In genomic region chr17:67187927-67188326, GRCh38 we compare ENCODE assay signal across 27 cellular contexts. TPM values are rescaled to one million over a fixed set of nuclear protein-coding genes. Genes with fewer than 3 reads are reported as not detected.
DNase-seq lines count a peak whose midpoint lies in the region; ATAC-seq, FAIRE-seq and TF ChIP-seq lines count a peak whose summit lies in the region.
"Had no signal": no experiment of that assay in that cellular context is flagged by ENCODE, and none has a peak within 500 bp of the region (broad histone marks: within the 10 kb centered on the region; RNA-seq: fewer than 3 reads in every experiment).

No MANE protein-coding gene starts in this region.

- peaks cover 27% of the 10 kb centered on the region for H3K36me3 Mint-ChIP-seq in activated CD8-positive, alpha-beta T cell treated with anti-CD3 and anti-CD28 coated beads for 36 hours (ENCODE audit: low read depth)
- H3K36me3 Mint-ChIP-seq in activated CD8-positive, alpha-beta T cell treated with anti-CD3 and anti-CD28 coated beads, Interleukin-2, amount 10 ng/mL, durations not matched to agents 7 days and 5 days (ENCODE audit: low read depth): peaks cover 30% of the 10 kb centered on the region
- H3K36me3 Mint-ChIP-seq in activated T-helper 17 cell treated with anti-CD3 and anti-CD28 coated beads, Interleukin-2, amount 50 U/mL, for 72 hours (ENCODE audit: low read depth): peaks cover 83% of the 10 kb centered on the region
- H3K36me3 Mint-ChIP-seq in stimulated activated effector memory CD8-positive, alpha-beta T cell treated with anti-CD3 and anti-CD28 coated beads, Interleukin-12 subunit alpha, Interleukin-12 subunit beta, amount 100 ng/mL, for 72 hours: peaks cover 100% of the 10 kb centered on the region

- H3K4me1 Mint-ChIP-seq in activated CD8-positive, alpha-beta T cell treated with anti-CD3 and anti-CD28 coated beads for 36 hours (ENCODE audit: low read depth): peaks cover 21% of the 10 kb centered on the region
- H3K4me1 Mint-ChIP-seq in activated CD8-positive, alpha-beta T cell treated with anti-CD3 and anti-CD28 coated beads, Interleukin-2, amount 10 ng/mL, durations not matched to agents 7 days and 5 days (ENCODE audit: low read depth): peaks cover 2% of the 10 kb centered on the region
- peaks cover 12% of the 10 kb centered on the region for H3K4me1 Mint-ChIP-seq in activated T-helper 17 cell treated with anti-CD3 and anti-CD28 coated beads, Interleukin-2, amount 50 U/mL, for 72 hours
- peaks cover 8% of the 10 kb centered on the region for H3K4me1 Mint-ChIP-seq in stimulated activated effector memory CD8-positive, alpha-beta T cell treated with anti-CD3 and anti-CD28 coated beads, Interleukin-12 subunit alpha, Interleukin-12 subunit beta, amount 100 ng/mL, for 72 hours
- H3K4me1 Mint-ChIP-seq: CD14-positive monocyte had no signal

- H3K4me3 ChIP-seq in heart left ventricle: no peak overlapping the region
- H3K4me3 ChIP-seq: BLaER1, GM12878 had no signal

- 95 to 97% (median 96%) methylated on average over 1 of the region's 1 CpG for WGBS in heart left ventricle, 4 donors

- peaks cover 0 to 14% (median 2%) of the 10 kb centered on the region in 12 donors for H3K4me1 ChIP-seq in heart left ventricle
- H3K4me1 ChIP-seq: BE2C, BLaER1 had no signal

- no peak for DNase-seq in activated CD8-positive, alpha-beta T cell treated with anti-CD3 and anti-CD28 coated beads for 36 hours
- DNase-seq in activated CD8-positive, alpha-beta T cell treated with anti-CD3 and anti-CD28 coated beads, Interleukin-2, amount 10 ng/mL, durations not matched to agents 7 days and 5 days: no peak
- DNase-seq in GM12892 (ENCODE audit: insufficient read length) (no peak), heart left ventricle (no peak), NCI-H774 (lab: John Stamatoyannopoulos, UW) (no peak)
- DNase-seq in stimulated activated effector memory CD8-positive, alpha-beta T cell treated with anti-CD3 and anti-CD28 coated beads, Interleukin-12 subunit alpha, Interleukin-12 subunit beta, amount 100 ng/mL, for 72 hours (ENCODE audit: low spot score in 2 of 2): no peak
- DNase-seq: 8988T; ACHN; BE2C; C1 segment of cervical spinal cord; CD4-positive, alpha-beta memory T cell; CD4-positive, CD25-positive, alpha-beta regulatory T cell; CD8-positive, alpha-beta memory T cell; COR-L47; DMS 273 treated with DMSO at 0.1 percent for 48 hours; DMS153; DMS53; DMS79; DND-41; EL; GDM1 had no signal

- TF ChIP-seq POLR2A in GM12892 (IDR thresholded peaks at IDR 0.05; ENCODE audit: low read depth, low read length) (no peak), heart left ventricle (IDR thresholded peaks at IDR 0.05) (no peak)

- H3K4me3 Mint-ChIP-seq in activated CD8-positive, alpha-beta T cell treated with anti-CD3 and anti-CD28 coated beads for 36 hours: no peak overlapping the region
- H3K4me3 Mint-ChIP-seq in activated CD8-positive, alpha-beta T cell treated with anti-CD3 and anti-CD28 coated beads, Interleukin-2, amount 10 ng/mL, durations not matched to agents 7 days and 5 days: no peak overlapping the region
- no peak overlapping the region for H3K4me3 Mint-ChIP-seq in activated T-helper 17 cell treated with anti-CD3 and anti-CD28 coated beads, Interleukin-2, amount 50 U/mL, for 72 hours
- no peak overlapping the region for H3K4me3 Mint-ChIP-seq in stimulated activated effector memory CD8-positive, alpha-beta T cell treated with anti-CD3 and anti-CD28 coated beads, Interleukin-12 subunit alpha, Interleukin-12 subunit beta, amount 100 ng/mL, for 72 hours
- H3K4me3 Mint-ChIP-seq: CD14-positive monocyte; CD4-positive, alpha-beta memory T cell; CD4-positive, CD25-positive, alpha-beta regulatory T cell; CD8-positive, alpha-beta memory T cell had no signal

- intact Hi-C loops in activated CD8-positive, alpha-beta T cell treated with anti-CD3 and anti-CD28 coated beads for 36 hours (cut with micrococcal nuclease): no loop called here
- intact Hi-C loops in heart left ventricle (cut with DNase I): no loop called here

- H3K27ac Mint-ChIP-seq in activated CD8-positive, alpha-beta T cell treated with anti-CD3 and anti-CD28 coated beads for 36 hours: peak overlapping the region; percentile 5
- H3K27ac Mint-ChIP-seq in activated CD8-positive, alpha-beta T cell treated with anti-CD3 and anti-CD28 coated beads, Interleukin-2, amount 10 ng/mL, durations not matched to agents 7 days and 5 days: no peak overlapping the region
- no peak overlapping the region for H3K27ac Mint-ChIP-seq in activated T-helper 17 cell treated with anti-CD3 and anti-CD28 coated beads, Interleukin-2, amount 50 U/mL, for 72 hours
- peak overlapping the region; percentile 1 for H3K27ac Mint-ChIP-seq in stimulated activated effector memory CD8-positive, alpha-beta T cell treated with anti-CD3 and anti-CD28 coated beads, Interleukin-12 subunit alpha, Interleukin-12 subunit beta, amount 100 ng/mL, for 72 hours
- H3K27ac Mint-ChIP-seq: CD4-positive, CD25-positive, alpha-beta regulatory T cell had no signal

- peaks cover 0 to 62% (median 33%) of the 10 kb centered on the region in 9 donors for H3K36me3 ChIP-seq in heart left ventricle
- H3K36me3 ChIP-seq: BE2C had no signal

- H3K9me3 Mint-ChIP-seq in activated CD8-positive, alpha-beta T cell treated with anti-CD3 and anti-CD28 coated beads for 36 hours: no peaks in the 10 kb centered on the region
- no peaks in the 10 kb centered on the region for H3K9me3 Mint-ChIP-seq in activated CD8-positive, alpha-beta T cell treated with anti-CD3 and anti-CD28 coated beads, Interleukin-2, amount 10 ng/mL, durations not matched to agents 7 days and 5 days (ENCODE audit: insufficient read depth)
- H3K9me3 Mint-ChIP-seq in activated T-helper 17 cell treated with anti-CD3 and anti-CD28 coated beads, Interleukin-2, amount 50 U/mL, for 72 hours: no peaks in the 10 kb centered on the region
- no peaks in the 10 kb centered on the region for H3K9me3 Mint-ChIP-seq in stimulated activated effector memory CD8-positive, alpha-beta T cell treated with anti-CD3 and anti-CD28 coated beads, Interleukin-12 subunit alpha, Interleukin-12 subunit beta, amount 100 ng/mL, for 72 hours
- H3K9me3 Mint-ChIP-seq: CD14-positive monocyte; CD4-positive, alpha-beta memory T cell; CD8-positive, alpha-beta memory T cell had no signal

- FAIRE-seq in GM12892 (lab: Jason Lieb, UNC): peak; percentile 38
- FAIRE-seq: A204.1, GM12878, GM19239 had no signal

- H3K27me3 Mint-ChIP-seq in activated CD8-positive, alpha-beta T cell treated with anti-CD3 and anti-CD28 coated beads for 36 hours: no peaks in the 10 kb centered on the region
- no peaks in the 10 kb centered on the region for H3K27me3 Mint-ChIP-seq in activated CD8-positive, alpha-beta T cell treated with anti-CD3 and anti-CD28 coated beads, Interleukin-2, amount 10 ng/mL, durations not matched to agents 7 days and 5 days (ENCODE audit: low read depth)
- H3K27me3 Mint-ChIP-seq in activated T-helper 17 cell treated with anti-CD3 and anti-CD28 coated beads, Interleukin-2, amount 50 U/mL, for 72 hours: no peaks in the 10 kb centered on the region
- H3K27me3 Mint-ChIP-seq: CD4-positive, alpha-beta memory T cell; CD4-positive, CD25-positive, alpha-beta regulatory T cell; CD8-positive, alpha-beta memory T cell had no signal

- no peaks in the 10 kb centered on the region for H3K9me3 ChIP-seq in heart left ventricle
- H3K9me3 ChIP-seq: BE2C, BLaER1 had no signal

- H3K27ac ChIP-seq in heart left ventricle: no peak overlapping the region
- H3K27ac ChIP-seq: BLaER1 had no signal

- no peaks in the 10 kb centered on the region for H3K27me3 ChIP-seq in heart left ventricle
- H3K27me3 ChIP-seq: BE2C, BLaER1 had no signal

- ATAC-seq in activated CD8-positive, alpha-beta T cell treated with anti-CD3 and anti-CD28 coated beads for 36 hours: no peak
- no peak for ATAC-seq in activated CD8-positive, alpha-beta T cell treated with anti-CD3 and anti-CD28 coated beads, Interleukin-2, amount 10 ng/mL, durations not matched to agents 7 days and 5 days
- peak; percentile 73 for ATAC-seq in activated T-helper 17 cell treated with anti-CD3 and anti-CD28 coated beads, Interleukin-2, amount 50 U/mL, for 72 hours (replicated peaks)
- ATAC-seq in stimulated activated effector memory CD8-positive, alpha-beta T cell treated with anti-CD3 and anti-CD28 coated beads, Interleukin-12 subunit alpha, Interleukin-12 subunit beta, amount 100 ng/mL, for 72 hours: peak; percentile 19
- ATAC-seq in heart left ventricle: no peak
- ATAC-seq: GM12878 had no signal

- CTCF ChIA-PET in activated CD8-positive, alpha-beta T cell treated with anti-CD3 and anti-CD28 coated beads for 36 hours (lab: Charles Lee): no interaction called here
- CTCF ChIA-PET in activated CD8-positive, alpha-beta T cell treated with anti-CD3 and anti-CD28 coated beads, Interleukin-2, amount 10 ng/mL, durations not matched to agents 7 days and 5 days (lab: Charles Lee): interaction anchor here (1.1 kb wide), 1 partner anchor 34 kb away, joined by 3 read pairs; no protein-coding TSS in a partner anchor

- no peak for TF ChIP-seq CTCF in activated CD8-positive, alpha-beta T cell treated with anti-CD3 and anti-CD28 coated beads for 36 hours (IDR thresholded peaks at IDR 0.05)
- TF ChIP-seq CTCF in heart left ventricle (IDR thresholded peaks at IDR 0.05): no peak

- POLR2A ChIA-PET in activated CD8-positive, alpha-beta T cell treated with anti-CD3 and anti-CD28 coated beads for 36 hours (lab: Charles Lee): no interaction called here
- POLR2A ChIA-PET in activated CD8-positive, alpha-beta T cell treated with anti-CD3 and anti-CD28 coated beads, Interleukin-2, amount 10 ng/mL, durations not matched to agents 7 days and 5 days (lab: Charles Lee): no interaction called here

RNA-seq across cellular contexts. Expression of gene HELZ, which starts 57.1 kb away (rescaled TPM):
- 10 to 100 TPM; 74.4 to 74.9 TPM for total RNA-seq in activated CD8-positive, alpha-beta T cell treated with anti-CD3 and anti-CD28 coated beads for 36 hours
- total RNA-seq in activated CD8-positive, alpha-beta T cell treated with anti-CD3 and anti-CD28 coated beads, Interleukin-2, amount 10 ng/mL, durations not matched to agents 7 days and 5 days: 10 to 100 TPM; 69.1 to 76.6 TPM
- 19.8 TPM for polyA plus RNA-seq in GM12892 (2012; ENCODE audit: missing spikeins)
- 100 to 1,000 TPM in 1 of 2 donors, 10 to 100 TPM in 1; 81.9 to 117 TPM for total RNA-seq in activated T-helper 17 cell treated with anti-CD3 and anti-CD28 coated beads, Interleukin-2, amount 50 U/mL, for 72 hours
- total RNA-seq in heart left ventricle: 10 to 100 TPM; 26.3 to 48.4 (median 32.5) TPM
- 1 to 10 TPM; 5.1 to 7.0 TPM for polyA plus RNA-seq in heart left ventricle

Comparison
In these comparisons a context has a peak if more than half of its experiments do, and no peak if none do; other contexts are left out.
1. H3K27ac Mint-ChIP-seq: peak in activated CD8-positive, alpha-beta T cell treated with anti-CD3 and anti-CD28 coated beads for 36 hours (single experiment) and stimulated activated effector memory CD8-positive, alpha-beta T cell treated with anti-CD3 and anti-CD28 coated beads, Interleukin-12 subunit alpha, Interleukin-12 subunit beta, amount 100 ng/mL, for 72 hours (single experiment); none in activated CD8-positive, alpha-beta T cell treated with anti-CD3 and anti-CD28 coated beads, Interleukin-2, amount 10 ng/mL, durations not matched to agents 7 days and 5 days (single experiment) and activated T-helper 17 cell treated with anti-CD3 and anti-CD28 coated beads, Interleukin-2, amount 50 U/mL, for 72 hours (single experiment).
2. ATAC-seq: peak in activated T-helper 17 cell treated with anti-CD3 and anti-CD28 coated beads, Interleukin-2, amount 50 U/mL, for 72 hours (single experiment) and stimulated activated effector memory CD8-positive, alpha-beta T cell treated with anti-CD3 and anti-CD28 coated beads, Interleukin-12 subunit alpha, Interleukin-12 subunit beta, amount 100 ng/mL, for 72 hours (single experiment); none in activated CD8-positive, alpha-beta T cell treated with anti-CD3 and anti-CD28 coated beads for 36 hours (single experiment), activated CD8-positive, alpha-beta T cell treated with anti-CD3 and anti-CD28 coated beads, Interleukin-2, amount 10 ng/mL, durations not matched to agents 7 days and 5 days (single experiment) and heart left ventricle (0 of 4).